8 cellular contexts compared by ENCODE assay signal in genomic region chr1:245153081-245153644, GRCh38. TPM values are rescaled to one million over a fixed set of nuclear protein-coding genes. Genes with fewer than 3 reads are reported as not detected.
A peak's percentile ranks its signal among the peaks of the same experiment; 100 is the strongest.
DNase-seq lines count a peak whose midpoint lies in the region; ATAC-seq and TF ChIP-seq lines count a peak whose summit lies in the region.

No MANE protein-coding gene starts in this region.

- dilution Hi-C loops in mammary epithelial cell (cut with HindIII; ENCODE audit: low sequenced_read_pairs) = no loop called here

- peak overlapping the region; percentile 100 for H3K4me2 ChIP-seq in mammary epithelial cell (ENCODE audit: insufficient read depth, low read depth, low read length)

- no peaks in the 10 kb centered on the region for H3K36me3 ChIP-seq in mammary epithelial cell (ENCODE audit: insufficient read depth, low read length)

- H3K4me3 ChIP-seq in mammary epithelial cell (replicated peaks in 1 of 3; ENCODE audit: insufficient read depth in 1 of 3, low read depth in 2 of 3, low read length in 3 of 3) = peak overlapping the region; percentile 47 to 80 (median 73)
- H3K4me3 ChIP-seq in skin epidermis = peak overlapping the region; percentile 44 to 77 (median 61)

- CTCF ChIA-PET in mammary epithelial cell (lab: Charles Lee; ENCODE audit: low non-redundant PET) = interaction anchor here (0.5 to 1.4 kb wide), 9 partner anchors 635 to 1455 kb away, joined by 3 to 6 read pairs (median 4); no protein-coding TSS in a partner anchor

- H3K27ac ChIP-seq in VCaP = no peak overlapping the region
- H3K27ac ChIP-seq in mammary epithelial cell (ENCODE audit: insufficient read depth, low read depth, low read length) = no peak overlapping the region
- no peak overlapping the region for H3K27ac ChIP-seq in skin epidermis

- WGBS in mammary epithelial cell (ENCODE audit: low coverage, missing lambda C conversion rate) = 6% methylated on average over 14 of the region's 34 CpGs

- peaks cover 26% of the 10 kb centered on the region for H3K4me1 ChIP-seq in mammary epithelial cell (ENCODE audit: insufficient read depth, low read length)

- intact Hi-C loops in mammary epithelial cell (cut with micrococcal nuclease) = loop anchor here (1.0 to 10.0 kb wide), 10 partner anchors 74 to 1542 kb away; no protein-coding TSS in a partner anchor

- H3K79me2 ChIP-seq in mammary epithelial cell (ENCODE audit: insufficient read depth, low read length) = no peaks in the 10 kb centered on the region

- in situ Hi-C loops in mammary epithelial cell (cut with MboI; ENCODE audit: low sequenced_read_pairs in 2 of 2) = loop anchor here (5.0 to 25.0 kb wide), 5 partner anchors 849 to 1559 kb away; partner anchors contain the start of gene SCCPDH (in 1 of the 2)

- peak overlapping the region; percentile 95 for H2AFZ ChIP-seq in mammary epithelial cell (ENCODE audit: low read depth, low read length)

- no peak overlapping the region for H3K9ac ChIP-seq in mammary epithelial cell (ENCODE audit: insufficient read depth, low read length)

- DNase-seq in AG09319 (ENCODE audit: extremely low read depth, low read depth) = peak; percentile 31
- DNase-seq in NCI-H2107 (lab: John Stamatoyannopoulos, UW) = peak; percentile 85
- peak; percentile 65 for DNase-seq in mammary epithelial cell
- DNase-seq in inferior parietal cortex (ENCODE audit: extremely low spot score) = peak; percentile 89

- H3K27me3 ChIP-seq in mammary epithelial cell (ENCODE audit: insufficient read depth, low read length) = no peaks in the 10 kb centered on the region

- H4K20me1 ChIP-seq in mammary epithelial cell (ENCODE audit: insufficient read depth, low read length) = no peaks in the 10 kb centered on the region

- TF ChIP-seq CTCF in AG09319 (IDR thresholded peaks at IDR 0.05; ENCODE audit: low read depth, low read length) (peak; percentile 67), VCaP (conservative IDR thresholded peaks at IDR 0.05) (peak; percentile 80), mammary epithelial cell (conservative IDR thresholded peaks at IDR 0.05 in 1 of 2, IDR thresholded peaks at IDR 0.05 in 1 of 2; ENCODE audit: extremely low read depth in 1 of 2, insufficient read depth in 1 of 2, low read depth in 1 of 2, low read length in 2 of 2) (peak; percentile 48 to 68)

- no TSS peak for BruUV-seq in mammary epithelial cell (replicated peaks; lab: Mats Ljungman, UMichigan)

- H3K9me3 ChIP-seq in mammary epithelial cell (replicated peaks; ENCODE audit: insufficient read depth, low read length) = no peaks in the 10 kb centered on the region

- ATAC-seq in GM21423 (IDR thresholded peaks at IDR 0.05; ENCODE audit: unreplicated experiment) = peak; percentile 34
- no peak for ATAC-seq in HG02970 (IDR thresholded peaks at IDR 0.05; ENCODE audit: low FRiP score, unreplicated experiment)

RNA-seq across cellular contexts. Expression of gene KIF26B, which starts 1.6 kb away (rescaled TPM):
- total RNA-seq in mammary epithelial cell = 10 to 100 TPM in 1 of 2 donors, 1 to 10 TPM in 1; 2.5 to 14.2 TPM
- polyA plus RNA-seq in mammary epithelial cell = 0.20 TPM
- polyA minus RNA-seq in mammary epithelial cell = 0.31 TPM

Comparison
In these comparisons a context has a peak if more than half of its experiments do, and no peak if none do; other contexts are left out.
1. DNase-seq: peak in every context shown above with its lines; median percentile 89 in inferior parietal cortex; 85 in NCI-H2107; 65 in mammary epithelial cell; 31 in AG09319.